In the genomic region with DNA sequence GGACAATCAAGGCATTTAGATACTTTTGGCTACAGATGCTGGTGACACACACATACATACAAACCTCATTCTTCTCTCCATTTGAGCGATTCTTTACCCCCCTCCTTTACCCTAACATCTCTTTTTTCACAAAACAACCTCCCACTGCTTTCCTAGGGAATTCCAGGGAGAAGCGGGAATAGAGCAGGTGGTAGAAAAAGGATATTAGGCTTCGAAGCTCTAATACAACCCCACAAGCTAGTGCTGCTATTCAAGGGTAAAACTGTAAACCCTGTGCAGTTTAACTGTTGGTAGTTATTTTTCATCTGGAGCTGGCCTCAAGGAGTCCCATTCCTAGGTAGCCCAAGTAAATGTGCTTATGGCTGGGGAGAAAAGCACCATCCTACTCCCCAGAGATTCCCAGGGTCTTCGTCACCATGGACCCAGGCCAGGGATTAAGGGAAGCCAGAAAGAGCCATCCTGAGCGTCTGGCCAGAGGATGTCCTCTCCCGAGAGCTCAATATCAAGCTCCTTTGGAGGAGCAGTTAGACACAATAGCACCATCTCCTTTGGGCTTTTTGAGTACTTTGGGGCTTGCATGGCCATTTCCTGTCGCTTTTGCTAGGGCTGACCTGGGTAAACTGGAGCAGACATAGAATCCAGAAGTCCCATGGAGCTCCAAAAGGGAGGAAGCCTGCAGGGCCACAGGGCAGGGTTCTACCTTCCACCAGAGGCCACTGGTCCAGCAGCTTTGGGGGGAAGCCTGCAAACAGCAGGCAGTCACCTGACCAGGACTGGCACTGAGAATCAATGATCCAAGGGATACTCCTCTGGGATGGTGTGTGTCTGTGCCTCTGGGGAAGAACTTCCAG, we compare ENCODE assay signal across 1 cellular context.
A peak's percentile ranks its signal among the peaks of the same experiment; 100 is the strongest.
TF ChIP-seq lines count a peak whose summit lies in the region.

No MANE protein-coding gene starts in this region.

TF ChIP-seq in IMR-90, 13 proteins besides CTCF, POLR2A, EP300 and RAD21:
- TF ChIP-seq RFX5 (IDR thresholded peaks at IDR 0.05; ENCODE audit: low read depth, low read length) (no peak), SMC3 (IDR thresholded peaks at IDR 0.05; ENCODE audit: low read depth, low read length) (no peak)
- TF ChIP-seq, protein P1, sequence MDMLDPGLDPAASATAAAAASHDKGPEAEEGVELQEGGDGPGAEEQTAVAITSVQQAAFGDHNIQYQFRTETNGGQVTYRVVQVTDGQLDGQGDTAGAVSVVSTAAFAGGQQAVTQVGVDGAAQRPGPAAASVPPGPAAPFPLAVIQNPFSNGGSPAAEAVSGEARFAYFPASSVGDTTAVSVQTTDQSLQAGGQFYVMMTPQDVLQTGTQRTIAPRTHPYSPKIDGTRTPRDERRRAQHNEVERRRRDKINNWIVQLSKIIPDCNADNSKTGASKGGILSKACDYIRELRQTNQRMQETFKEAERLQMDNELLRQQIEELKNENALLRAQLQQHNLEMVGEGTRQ (IDR thresholded peaks at IDR 0.05; ENCODE audit: low read depth, low read length), result 0 out of 2 replicates have a peak, but pooled peaks have one; percentile 17
